In genomic region chr12:53064613-53065415, GRCh38 we compare ENCODE assay signal across 12 cellular contexts. TPM values are rescaled to one million over a fixed set of nuclear protein-coding genes. Genes with fewer than 3 reads are reported as not detected.
A peak's percentile ranks its signal among the peaks of the same experiment; 100 is the strongest.
DNase-seq lines count a peak whose midpoint lies in the region; ATAC-seq, FAIRE-seq and TF ChIP-seq lines count a peak whose summit lies in the region.
"Had no signal": no experiment of that assay in that cellular context is flagged by ENCODE, and none has a peak within 500 bp of the region (broad histone marks: within the 10 kb centered on the region; RNA-seq: fewer than 3 reads in every experiment).

No MANE protein-coding gene starts in this region.

- TF ChIP-seq POLR2A in HepG2 (IDR thresholded peaks at IDR 0.05; ENCODE audit: insufficient read depth in 1 of 2, low read depth in 2 of 2, low read length in 2 of 2) (0 out of 4 replicates have a peak, but pooled peaks of 1 of the 2 experiments have one; percentile 9), right lobe of liver (IDR thresholded peaks at IDR 0.05) (no peak)

- in situ Hi-C loops in HepG2 (cut with HindIII; ENCODE audit: extremely low pct_ligation_motif_present, low pct_unique_long_range_greater_than_20kb) = loop anchor here (5.0 kb wide), 2 partner anchors 37 to 127 kb away; partner anchors contain the start of gene SOAT2

- DNase-seq in HepG2 (ENCODE audit: low spot score) = no peak
- DNase-seq in right lobe of liver = no peak
- DNase-seq in Right ventricle myocardium superior = no peak
- peak; percentile 82 for DNase-seq in posterior vena cava (ENCODE audit: low spot score)
- peak in 1 of 2 donors; percentile 71 for DNase-seq in aorta
- DNase-seq in SW480 (ENCODE audit: low spot score) = no peak
- no peak for DNase-seq in NCI-H1105 (lab: John Stamatoyannopoulos, UW)
- DNase-seq: activated CD4-positive, alpha-beta T cell treated with anti-CD3 and anti-CD28 coated beads, Interleukin-2, amount 10 ng/mL, durations not matched to agents 24 days and 14 days had no signal

- H3K4me1 ChIP-seq in HepG2 (ENCODE audit: insufficient read depth, low read length) = peaks cover 35% of the 10 kb centered on the region
- H3K4me1 ChIP-seq in right lobe of liver = peaks cover 0 to 23% (median 14%) of the 10 kb centered on the region in 4 donors
- H3K4me1 ChIP-seq in aorta (ENCODE audit: control insufficient read depth in 1 of 2, insufficient read depth in 2 of 2, low read length in 2 of 2) = no peaks in the 10 kb centered on the region

- no peaks in the 10 kb centered on the region for H3K79me2 ChIP-seq in HepG2 (ENCODE audit: insufficient read depth, low read length)
- H3K79me2 ChIP-seq: hepatocyte had no signal

- POLR2A ChIA-PET in HepG2 (lab: Yijun Ruan, JAX) = interaction anchor here (1.1 to 4.6 kb wide), 7 partner anchors 10 to 256 kb away, joined by 3 to 47 read pairs (median 10); partner anchors contain the start of genes AAAS, SOAT2 and SPRYD3

- 97% methylated on average over 11 of the region's 11 CpGs for WGBS in HepG2 (ENCODE audit: low lambda C conversion rate)
- 62% methylated on average over 7 of the region's 11 CpGs for WGBS in right lobe of liver (ENCODE audit: insufficient coverage, low coverage, low lambda C conversion rate, missing lambda C conversion rate)
- 45 to 52% methylated on average over 10 to 11 of the region's 11 CpGs for WGBS in aorta, 2 donors

- no peak overlapping the region for H2AFZ ChIP-seq in HepG2 (ENCODE audit: low read length)
- H2AFZ ChIP-seq: hepatocyte had no signal

- no peak for FAIRE-seq in HepG2 (lab: Jason Lieb, UNC)

- no peak for TF ChIP-seq RAD21 in HepG2 (CRISPR knock-in tag; IDR thresholded peaks at IDR 0.05)

- no peak overlapping the region for H3K9ac ChIP-seq in HepG2 (ENCODE audit: insufficient read depth, low read depth, low read length)
- H3K9ac ChIP-seq: KMS-11 had no signal

- no peaks in the 10 kb centered on the region for H3K27me3 ChIP-seq in HepG2 (ENCODE audit: control insufficient read depth in 1 of 2, insufficient read depth in 2 of 2, low read length in 2 of 2)
- H3K27me3 ChIP-seq in right lobe of liver = no peaks in the 10 kb centered on the region
- no peaks in the 10 kb centered on the region for H3K27me3 ChIP-seq in aorta (ENCODE audit: control insufficient read depth in 1 of 2, insufficient read depth in 2 of 2, low read length in 1 of 2)
- H3K27me3 ChIP-seq: hepatocyte had no signal

- peaks cover 0 to 18% of the 10 kb centered on the region in 2 experiments; a peak in 2 of 5 replicates for H3K36me3 ChIP-seq in HepG2 (replicated peaks in 1 of 2; ENCODE audit: control insufficient read depth in 1 of 2, insufficient read depth in 2 of 2, low read length in 2 of 2)
- peaks cover 0 to 41% (median 21%) of the 10 kb centered on the region in 4 donors for H3K36me3 ChIP-seq in right lobe of liver
- no peaks in the 10 kb centered on the region for H3K36me3 ChIP-seq in aorta (ENCODE audit: control insufficient read depth in 1 of 2, insufficient read depth in 2 of 2, low read length in 1 of 2)

- H3K9me3 ChIP-seq in HepG2 (ENCODE audit: low read length) (no peaks in the 10 kb centered on the region), right lobe of liver (no peaks in the 10 kb centered on the region), aorta (ENCODE audit: control insufficient read depth, low read length) (no peaks in the 10 kb centered on the region)

- CTCF ChIA-PET in HepG2 (lab: Yijun Ruan, JAX; ENCODE audit: low intra/inter-chr PET ratio, low total read pairs) = interaction anchor here (2.3 kb wide), 1 partner anchor 35 kb away, joined by 36 read pairs; no protein-coding TSS in a partner anchor

- H3K27ac ChIP-seq in HepG2 (ENCODE audit: extremely low read length, insufficient read depth, low read length) (no peak overlapping the region), right lobe of liver (peak overlapping the region in 1 of 3 donors; percentile 24), aorta (ENCODE audit: low read depth in 1 of 2, low read length in 2 of 2) (peak overlapping the region in 1 of 2 donors; percentile 22)
- H3K27ac ChIP-seq: hepatocyte, KMS-11 had no signal

- no peaks in the 10 kb centered on the region for H4K20me1 ChIP-seq in HepG2 (ENCODE audit: insufficient read depth, low read length)

- no peak for TF ChIP-seq CTCF in HepG2 (CRISPR knock-in tag; IDR thresholded peaks at IDR 0.05)
- TF ChIP-seq CTCF in right lobe of liver (IDR thresholded peaks at IDR 0.05) = no peak

- BruUV-seq in HepG2 (replicated peaks; lab: Mats Ljungman, UMichigan) = no TSS peak

- TF ChIP-seq EP300 in HepG2 (IDR thresholded peaks at IDR 0.05; ENCODE audit: low read depth in 2 of 2, low read length in 2 of 2) (no peak), HepG2 (CRISPR knock-in tag; IDR thresholded peaks at IDR 0.05; ENCODE audit: borderline replicate concordance) (no peak)

- intact Hi-C loops in HepG2 (cut with micrococcal nuclease; ENCODE audit: unreplicated experiment) (no loop called here), right lobe of liver (cut with DNase I) (loop anchor here (5.0 to 10.0 kb wide), 5 partner anchors 32 to 130 kb away; partner anchors contain the start of genes IGFBP6 (in 1 of the 2) and SOAT2 (in 1 of the 2)), Right ventricle myocardium superior (cut with DNase I) (loop anchor here (5.0 kb wide), 1 partner anchor 132 kb away; no protein-coding TSS in a partner anchor), posterior vena cava (cut with DNase I) (loop anchor here (5.0 kb wide), 2 partner anchors 37 to 132 kb away; partner anchors contain the start of gene SOAT2 (in 2 of the 2)), aorta (cut with DNase I) (loop anchor here (1.0 to 10.0 kb wide), 5 partner anchors 37 to 230 kb away; partner anchors contain the start of genes MYG1 (in 1 of the 2), PFDN5 (in 1 of the 2) and SOAT2 (in 1 of the 2))

- ATAC-seq in HepG2 (no peak), right lobe of liver (no peak), Right ventricle myocardium superior (ENCODE audit: poor library complexity) (peak; percentile 0), aorta (ENCODE audit: low FRiP score) (peak; percentile 2), GM18907 (IDR thresholded peaks at IDR 0.05; ENCODE audit: unreplicated experiment) (no peak)
- ATAC-seq: activated naive CD4-positive, alpha-beta T cell treated with anti-CD3 and anti-CD28 coated beads, Interleukin-2, amount 50 U/mL, for 72 hours had no signal

- no peak overlapping the region for H3K4me2 ChIP-seq in HepG2 (ENCODE audit: low read depth, low read length)
- H3K4me2 ChIP-seq: hepatocyte, KMS-11 had no signal

- H3K4me3 ChIP-seq in HepG2 (replicated peaks in 1 of 3; ENCODE audit: insufficient read depth in 1 of 3, low read depth in 2 of 3, low read length in 3 of 3) (no peak overlapping the region), right lobe of liver (no peak overlapping the region), aorta (ENCODE audit: low read length in 2 of 2) (no peak overlapping the region)
- H3K4me3 ChIP-seq: hepatocyte had no signal

RNA-seq across cellular contexts. Expression of gene SPRYD3, which starts 14.4 kb away (rescaled TPM):
- total RNA-seq in HepG2 (2016; rRNA removed; fragmentation: Illumina TruSeq; extraction: Trizol) = 9.0 and 9.2 TPM in 2 replicates
- total RNA-seq in HepG2 (2016; cell fraction: cytosol; rRNA removed; fragmentation: Illumina TruSeq; extraction: Trizol; ENCODE audit: low read depth) = 0.79 and 1.3 TPM in 2 replicates
- total RNA-seq in HepG2 (2016; cell fraction: insoluble cytoplasmic fraction; rRNA removed; fragmentation: Illumina TruSeq; extraction: Trizol) = 7.9 and 8.6 TPM in 2 replicates
- 2.8 and 3.1 TPM in 2 replicates for total RNA-seq in HepG2 (2016; cell fraction: membrane; rRNA removed; fragmentation: Illumina TruSeq; extraction: Trizol)
- total RNA-seq in HepG2 (2016; cell fraction: nucleus; rRNA removed; fragmentation: Illumina TruSeq; extraction: Trizol) = 5.1 and 5.3 TPM in 2 replicates
- 9.2 and 10.7 TPM in 2 replicates for polyA plus RNA-seq in HepG2 (2011; rRNA removed)
- polyA plus RNA-seq in HepG2 (2011; cell fraction: cytosol; rRNA removed) = 11.7 and 12.2 TPM in 2 replicates
- polyA plus RNA-seq in HepG2 (2011; cell fraction: nucleus; rRNA removed) = 12.1 and 12.6 TPM in 2 replicates
- polyA plus RNA-seq in HepG2 (2012) = 6.0 and 9.7 TPM in 2 replicates
- 0.86 and 1.1 TPM in 2 replicates for polyA plus RNA-seq in HepG2 (2016; cell fraction: cytosol; fragmentation: Illumina TruSeq; extraction: Trizol; ENCODE audit: low read depth)
- 11.6 and 12.5 TPM in 2 replicates for polyA plus RNA-seq in HepG2 (2016; cell fraction: insoluble cytoplasmic fraction; fragmentation: Illumina TruSeq; extraction: Trizol; ENCODE audit: low read depth)
- polyA plus RNA-seq in HepG2 (2016; cell fraction: membrane; fragmentation: Illumina TruSeq; extraction: Trizol; ENCODE audit: low read depth) = 2.0 and 3.3 TPM in 2 replicates
- 7.6 and 8.3 TPM in 2 replicates for polyA plus RNA-seq in HepG2 (2016; cell fraction: nucleus; fragmentation: Illumina TruSeq; extraction: Trizol; ENCODE audit: insufficient read depth, low read depth)
- 27.5 and 69.5 TPM in 2 replicates for polyA minus RNA-seq in HepG2 (2011; rRNA and poly(A)+ RNA removed; ENCODE audit: low replicate concordance)
- polyA minus RNA-seq in HepG2 (2011; cell fraction: cytosol; rRNA and poly(A)+ RNA removed) = 8.3 and 10.6 TPM in 2 replicates
- polyA minus RNA-seq in HepG2 (2011; cell fraction: nucleus; rRNA and poly(A)+ RNA removed) = 9.5 and 12.8 TPM in 2 replicates
- total RNA-seq in right lobe of liver = 10 to 100 TPM; 12.3 to 18.2 (median 14.4) TPM
- total RNA-seq in Right ventricle myocardium superior = 37.8 TPM
- total RNA-seq in posterior vena cava = 10 to 100 TPM; 77.6 to 90.5 TPM
- 100 to 1,000 TPM in 1 of 2 donors, 10 to 100 TPM in 1; 71.6 to 101 TPM for total RNA-seq in aorta
- 10 to 100 TPM; 53.8 to 60.9 TPM for polyA plus RNA-seq in aorta

RNA-seq across cellular contexts. Expression of gene TNS2, which starts 14.9 kb away (rescaled TPM):
- total RNA-seq in HepG2 (2016; rRNA removed; fragmentation: Illumina TruSeq; extraction: Trizol) = 3.2 and 8.9 TPM in 2 replicates
- 3.1 and 5.0 TPM in 2 replicates for total RNA-seq in HepG2 (2016; cell fraction: cytosol; rRNA removed; fragmentation: Illumina TruSeq; extraction: Trizol; ENCODE audit: low read depth)
- 2.8 and 9.5 TPM in 2 replicates for total RNA-seq in HepG2 (2016; cell fraction: insoluble cytoplasmic fraction; rRNA removed; fragmentation: Illumina TruSeq; extraction: Trizol)
- 3.1 and 3.8 TPM in 2 replicates for total RNA-seq in HepG2 (2016; cell fraction: membrane; rRNA removed; fragmentation: Illumina TruSeq; extraction: Trizol)
- total RNA-seq in HepG2 (2016; cell fraction: nucleus; rRNA removed; fragmentation: Illumina TruSeq; extraction: Trizol) = 13.3 and 14.8 TPM in 2 replicates
- polyA plus RNA-seq in HepG2 (2011; rRNA removed) = 18.0 and 20.4 TPM in 2 replicates
- 3.9 and 6.8 TPM in 2 replicates for polyA plus RNA-seq in HepG2 (2011; cell fraction: cytosol; rRNA removed)
- 181 and 258 TPM in 2 replicates for polyA plus RNA-seq in HepG2 (2011; cell fraction: nucleus; rRNA removed)
- polyA plus RNA-seq in HepG2 (2012) = 13.0 and 15.3 TPM in 2 replicates
- 0.96 and 1.4 TPM in 2 replicates for polyA plus RNA-seq in HepG2 (2016; cell fraction: cytosol; fragmentation: Illumina TruSeq; extraction: Trizol; ENCODE audit: low read depth)
- 5.7 and 8.2 TPM in 2 replicates for polyA plus RNA-seq in HepG2 (2016; cell fraction: insoluble cytoplasmic fraction; fragmentation: Illumina TruSeq; extraction: Trizol; ENCODE audit: low read depth)
- polyA plus RNA-seq in HepG2 (2016; cell fraction: membrane; fragmentation: Illumina TruSeq; extraction: Trizol; ENCODE audit: low read depth) = 2.0 and 4.2 TPM in 2 replicates
- polyA plus RNA-seq in HepG2 (2016; cell fraction: nucleus; fragmentation: Illumina TruSeq; extraction: Trizol; ENCODE audit: insufficient read depth, low read depth) = 34.1 and 49.0 TPM in 2 replicates
- 34.0 and 38.3 TPM in 2 replicates for polyA minus RNA-seq in HepG2 (2011; rRNA and poly(A)+ RNA removed; ENCODE audit: low replicate concordance)
- polyA minus RNA-seq in HepG2 (2011; cell fraction: cytosol; rRNA and poly(A)+ RNA removed) = 9.9 and 10.3 TPM in 2 replicates
- 63.8 and 80.3 TPM in 2 replicates for polyA minus RNA-seq in HepG2 (2011; cell fraction: nucleus; rRNA and poly(A)+ RNA removed)
- 100 to 1,000 TPM in 3 of 6 experiments, 10 to 100 TPM in 3; 50.5 to 139 (median 86.9) TPM for total RNA-seq in right lobe of liver
- total RNA-seq in Right ventricle myocardium superior = 107 TPM
- 100 to 1,000 TPM; 139 to 218 TPM for total RNA-seq in posterior vena cava
- total RNA-seq in aorta = 100 to 1,000 TPM; 198 to 275 TPM
- polyA plus RNA-seq in aorta = 100 to 1,000 TPM; 130 to 412 TPM

RNA-seq across cellular contexts. Expression of gene IGFBP6, which starts 32.7 kb away (rescaled TPM):
- 2.1 and 3.9 TPM in 2 replicates for total RNA-seq in HepG2 (2016; rRNA removed; fragmentation: Illumina TruSeq; extraction: Trizol)
- 5.3 and 5.9 TPM in 2 replicates for total RNA-seq in HepG2 (2016; cell fraction: cytosol; rRNA removed; fragmentation: Illumina TruSeq; extraction: Trizol; ENCODE audit: low read depth)
- total RNA-seq in HepG2 (2016; cell fraction: insoluble cytoplasmic fraction; rRNA removed; fragmentation: Illumina TruSeq; extraction: Trizol) = 2.5 and 4.7 TPM in 2 replicates
- 3.3 and 3.5 TPM in 2 replicates for total RNA-seq in HepG2 (2016; cell fraction: membrane; rRNA removed; fragmentation: Illumina TruSeq; extraction: Trizol)
- 1.9 and 3.2 TPM in 2 replicates for total RNA-seq in HepG2 (2016; cell fraction: nucleus; rRNA removed; fragmentation: Illumina TruSeq; extraction: Trizol)
- 22.6 and 25.2 TPM in 2 replicates for polyA plus RNA-seq in HepG2 (2011; rRNA removed)
- polyA plus RNA-seq in HepG2 (2011; cell fraction: cytosol; rRNA removed) = 19.0 and 41.0 TPM in 2 replicates
- polyA plus RNA-seq in HepG2 (2011; cell fraction: nucleus; rRNA removed) = 8.4 and 9.6 TPM in 2 replicates
- polyA plus RNA-seq in HepG2 (2012) = 3.4 and 4.6 TPM in 2 replicates
- polyA plus RNA-seq in HepG2 (2016; cell fraction: cytosol; fragmentation: Illumina TruSeq; extraction: Trizol; ENCODE audit: low read depth) = 4.2 and 5.7 TPM in 2 replicates
- polyA plus RNA-seq in HepG2 (2016; cell fraction: insoluble cytoplasmic fraction; fragmentation: Illumina TruSeq; extraction: Trizol; ENCODE audit: low read depth) = 2.0 and 2.4 TPM in 2 replicates
- polyA plus RNA-seq in HepG2 (2016; cell fraction: membrane; fragmentation: Illumina TruSeq; extraction: Trizol; ENCODE audit: low read depth) = 3.2 and 3.8 TPM in 2 replicates
- polyA plus RNA-seq in HepG2 (2016; cell fraction: nucleus; fragmentation: Illumina TruSeq; extraction: Trizol; ENCODE audit: insufficient read depth, low read depth) = 5.4 and 7.5 TPM in 2 replicates
- 9.0 and 27.1 TPM in 2 replicates for polyA minus RNA-seq in HepG2 (2011; rRNA and poly(A)+ RNA removed; ENCODE audit: low replicate concordance)
- polyA minus RNA-seq in HepG2 (2011; cell fraction: cytosol; rRNA and poly(A)+ RNA removed) = 8.7 and 9.5 TPM in 2 replicates
- polyA minus RNA-seq in HepG2 (2011; cell fraction: nucleus; rRNA and poly(A)+ RNA removed) = 0.77 and 1.6 TPM in 2 replicates
- total RNA-seq in right lobe of liver = 10 to 100 TPM in 2 of 6 experiments, 1 to 10 TPM in 4; 1.7 to 25.4 (median 4.9) TPM
- 50.2 TPM for total RNA-seq in Right ventricle myocardium superior
- 100 to 1,000 TPM; 679 to 733 TPM for total RNA-seq in posterior vena cava
- total RNA-seq in aorta = 100 to 1,000 TPM; 820 to 979 TPM
- polyA plus RNA-seq in aorta = 100 to 1,000 TPM; 507 to 837 TPM
- total RNA-seq: activated CD4-positive, alpha-beta T cell treated with anti-CD3 and anti-CD28 coated beads, Interleukin-2, amount 10 ng/mL, durations not matched to agents 24 days and 14 days had no signal

RNA-seq across cellular contexts. Expression of gene SOAT2, which starts 38.5 kb away (rescaled TPM):
- total RNA-seq in HepG2 (2016; rRNA removed; fragmentation: Illumina TruSeq; extraction: Trizol) (6.1 and 14.9 TPM in 2 replicates), right lobe of liver (1 to 10 TPM in 3 of 6 experiments, under 1 TPM in 3; 0.62 to 3.4 (median 0.99) TPM), Right ventricle myocardium superior (not detected), posterior vena cava (under 1 TPM; 0.32 to 0.90 TPM), aorta (1 to 10 TPM in 1 of 2 donors, under 1 TPM in 1; 0.63 to 1.2 TPM)
- total RNA-seq in HepG2 (2016; cell fraction: cytosol; rRNA removed; fragmentation: Illumina TruSeq; extraction: Trizol; ENCODE audit: low read depth) = 1.3 and 1.6 TPM in 2 replicates
- 5.1 and 14.3 TPM in 2 replicates for total RNA-seq in HepG2 (2016; cell fraction: insoluble cytoplasmic fraction; rRNA removed; fragmentation: Illumina TruSeq; extraction: Trizol)
- total RNA-seq in HepG2 (2016; cell fraction: membrane; rRNA removed; fragmentation: Illumina TruSeq; extraction: Trizol) = 3.9 and 5.2 TPM in 2 replicates
- total RNA-seq in HepG2 (2016; cell fraction: nucleus; rRNA removed; fragmentation: Illumina TruSeq; extraction: Trizol) = 20.7 and 23.6 TPM in 2 replicates
- polyA plus RNA-seq in HepG2 (2011; rRNA removed) (108 and 131 TPM in 2 replicates), aorta (1 to 10 TPM; 1.5 to 3.4 TPM)
- 102 and 125 TPM in 2 replicates for polyA plus RNA-seq in HepG2 (2011; cell fraction: cytosol; rRNA removed)
- polyA plus RNA-seq in HepG2 (2011; cell fraction: nucleus; rRNA removed) = 476 and 502 TPM in 2 replicates
- 40.7 and 74.1 TPM in 2 replicates for polyA plus RNA-seq in HepG2 (2012)
- 2.1 and 3.1 TPM in 2 replicates for polyA plus RNA-seq in HepG2 (2016; cell fraction: cytosol; fragmentation: Illumina TruSeq; extraction: Trizol; ENCODE audit: low read depth)
- polyA plus RNA-seq in HepG2 (2016; cell fraction: insoluble cytoplasmic fraction; fragmentation: Illumina TruSeq; extraction: Trizol; ENCODE audit: low read depth) = 8.4 and 8.5 TPM in 2 replicates
- 3.3 and 4.5 TPM in 2 replicates for polyA plus RNA-seq in HepG2 (2016; cell fraction: membrane; fragmentation: Illumina TruSeq; extraction: Trizol; ENCODE audit: low read depth)
- 40.5 and 42.0 TPM in 2 replicates for polyA plus RNA-seq in HepG2 (2016; cell fraction: nucleus; fragmentation: Illumina TruSeq; extraction: Trizol; ENCODE audit: insufficient read depth, low read depth)
- 0.16 and 255 TPM in 2 replicates for polyA minus RNA-seq in HepG2 (2011; rRNA and poly(A)+ RNA removed; ENCODE audit: low replicate concordance)
- 39.8 and 42.8 TPM in 2 replicates for polyA minus RNA-seq in HepG2 (2011; cell fraction: cytosol; rRNA and poly(A)+ RNA removed)
- polyA minus RNA-seq in HepG2 (2011; cell fraction: nucleus; rRNA and poly(A)+ RNA removed) = 79.3 and 125 TPM in 2 replicates
- total RNA-seq: activated CD4-positive, alpha-beta T cell treated with anti-CD3 and anti-CD28 coated beads, Interleukin-2, amount 10 ng/mL, durations not matched to agents 24 days and 14 days had no signal

RNA-seq across cellular contexts. Expression of gene EIF4B, which starts 58.6 kb away (rescaled TPM):
- total RNA-seq in HepG2 (2016; rRNA removed; fragmentation: Illumina TruSeq; extraction: Trizol) (548 and 779 TPM in 2 replicates), right lobe of liver (100 to 1,000 TPM; 143 to 270 (median 180) TPM), Right ventricle myocardium superior (434 TPM), posterior vena cava (100 to 1,000 TPM; 311 to 314 TPM), aorta (100 to 1,000 TPM; 353 to 439 TPM)
- 127 and 150 TPM in 2 replicates for total RNA-seq in HepG2 (2016; cell fraction: cytosol; rRNA removed; fragmentation: Illumina TruSeq; extraction: Trizol; ENCODE audit: low read depth)
- total RNA-seq in HepG2 (2016; cell fraction: insoluble cytoplasmic fraction; rRNA removed; fragmentation: Illumina TruSeq; extraction: Trizol) = 568 and 746 TPM in 2 replicates
- total RNA-seq in HepG2 (2016; cell fraction: membrane; rRNA removed; fragmentation: Illumina TruSeq; extraction: Trizol) = 454 and 551 TPM in 2 replicates
- total RNA-seq in HepG2 (2016; cell fraction: nucleus; rRNA removed; fragmentation: Illumina TruSeq; extraction: Trizol) = 263 and 291 TPM in 2 replicates
- polyA plus RNA-seq in HepG2 (2011; rRNA removed) (327 and 416 TPM in 2 replicates), aorta (100 to 1,000 TPM; 147 to 259 TPM)
- 501 and 516 TPM in 2 replicates for polyA plus RNA-seq in HepG2 (2011; cell fraction: cytosol; rRNA removed)
- polyA plus RNA-seq in HepG2 (2011; cell fraction: nucleus; rRNA removed) = 203 and 222 TPM in 2 replicates
- 450 and 479 TPM in 2 replicates for polyA plus RNA-seq in HepG2 (2012)
- 74.7 and 91.4 TPM in 2 replicates for polyA plus RNA-seq in HepG2 (2016; cell fraction: cytosol; fragmentation: Illumina TruSeq; extraction: Trizol; ENCODE audit: low read depth)
- 445 and 458 TPM in 2 replicates for polyA plus RNA-seq in HepG2 (2016; cell fraction: insoluble cytoplasmic fraction; fragmentation: Illumina TruSeq; extraction: Trizol; ENCODE audit: low read depth)
- polyA plus RNA-seq in HepG2 (2016; cell fraction: membrane; fragmentation: Illumina TruSeq; extraction: Trizol; ENCODE audit: low read depth) = 254 and 316 TPM in 2 replicates
- polyA plus RNA-seq in HepG2 (2016; cell fraction: nucleus; fragmentation: Illumina TruSeq; extraction: Trizol; ENCODE audit: insufficient read depth, low read depth) = 258 and 266 TPM in 2 replicates
- polyA minus RNA-seq in HepG2 (2011; rRNA and poly(A)+ RNA removed; ENCODE audit: low replicate concordance) = 738 and 1,247 TPM in 2 replicates
- 496 and 595 TPM in 2 replicates for polyA minus RNA-seq in HepG2 (2011; cell fraction: cytosol; rRNA and poly(A)+ RNA removed)
- 250 and 365 TPM in 2 replicates for polyA minus RNA-seq in HepG2 (2011; cell fraction: nucleus; rRNA and poly(A)+ RNA removed)

Comparison
In these comparisons a context has a peak if more than half of its experiments do, and no peak if none do; other contexts are left out.
1. ATAC-seq: peak in Right ventricle myocardium superior (single experiment) and aorta (single experiment); none in HepG2 (single experiment), right lobe of liver (0 of 4) and GM18907 (single experiment).
2. RNA of gene IGFBP6, which starts 32.7 kb away (total RNA-seq): 820 to 979 TPM in aorta and 679 to 733 TPM in posterior vena cava; 50.2 TPM in Right ventricle myocardium superior (single experiment), 1.7 to 25.4 TPM in right lobe of liver and 1.9 to 5.9 TPM in HepG2; every median in the first group is over 10 times any median in the second.